Comparison of ENCODE assay signal across 1 cellular context in the genomic region with DNA sequence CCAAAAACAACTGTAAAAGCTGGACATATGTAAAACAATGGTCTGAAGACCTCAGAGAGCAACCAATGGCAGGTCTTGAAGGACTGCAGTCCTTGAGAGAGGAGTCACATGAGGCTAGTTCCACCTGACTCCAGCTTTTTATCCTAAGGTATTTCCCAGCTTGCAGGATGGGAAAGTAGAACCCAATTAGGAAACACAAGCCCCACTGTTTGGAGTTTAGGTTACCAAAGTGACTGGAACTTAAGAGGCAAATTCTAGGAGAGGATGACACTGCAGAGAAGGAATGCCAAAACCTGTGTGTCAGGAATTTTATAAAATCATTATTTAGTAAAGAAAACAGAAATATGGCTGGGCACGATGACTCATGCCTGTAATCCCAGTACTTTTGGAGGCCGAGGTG.
TF ChIP-seq lines count a peak whose summit lies in the region.

No MANE protein-coding gene starts in this region.

TF ChIP-seq in H1, 55 proteins besides CTCF, POLR2A, EP300 and RAD21:
- TF ChIP-seq USF2 (IDR thresholded peaks at IDR 0.05; ENCODE audit: low read length) (peak; percentile 71), HDAC2 (IDR thresholded peaks at IDR 0.05; ENCODE audit: borderline replicate concordance in 1 of 2, low read depth in 2 of 2, low read length in 2 of 2) (no peak)
